ENCODE assay signal across 17 cellular contexts in the genomic region with DNA sequence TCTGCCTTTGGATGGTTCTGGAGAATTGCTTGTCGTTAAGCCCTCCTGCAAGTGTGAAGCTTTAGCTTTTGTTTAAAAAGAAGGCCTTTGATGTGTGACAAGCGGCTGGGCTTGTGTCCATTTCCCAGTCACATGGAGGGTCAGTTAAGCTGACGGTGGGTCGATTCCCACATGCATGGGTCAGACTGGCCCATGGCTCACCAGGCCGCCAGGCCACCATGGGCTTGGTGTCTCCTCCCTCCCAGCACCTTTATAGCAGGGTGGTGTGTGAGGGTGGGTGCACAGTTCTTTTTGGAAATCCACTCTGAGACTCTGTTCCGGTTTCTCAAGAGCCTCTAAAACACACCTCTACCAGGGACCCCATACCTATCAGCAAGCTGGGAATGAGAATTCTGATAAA.
"Had no signal": no experiment of that assay in that cellular context is flagged by ENCODE, and none has a peak within 500 bp of the region (broad histone marks: within the 10 kb centered on the region; RNA-seq: fewer than 3 reads in every experiment).

No MANE protein-coding gene starts in this region.

- H3K9me3 ChIP-seq: colonic mucosa, SJSA1 had no signal

- H3K27ac Mint-ChIP-seq: activated CD8-positive, alpha-beta T cell treated with anti-CD3 and anti-CD28 coated beads, Interleukin-2, amount 10 ng/mL, durations not matched to agents 7 days and 5 days; activated T-helper 2 cell treated with anti-CD3 and anti-CD28 coated beads, Interferon-gamma antibody, Interleukin-2, Interleukin-4, amounts not matched to agents 10 μg/mL and 5 μg/mL and 100 μg/mL, durations not matched to agents 14 hours and 24 hours and 36 hours; stimulated activated naive CD8-positive, alpha-beta T cell treated with anti-CD3 and anti-CD28 coated beads, Interleukin-15, Interleukin-2, amounts not matched to agents 100 ng/mL and 50 ng/mL, for 24 hours; WTC11 had no signal

- H3K4me3 Mint-ChIP-seq: activated CD8-positive, alpha-beta T cell treated with anti-CD3 and anti-CD28 coated beads, Interleukin-2, amount 10 ng/mL, durations not matched to agents 7 days and 5 days; nephron; stimulated activated naive CD8-positive, alpha-beta T cell treated with anti-CD3 and anti-CD28 coated beads, Interleukin-15, Interleukin-2, amounts not matched to agents 100 ng/mL and 50 ng/mL, for 24 hours; WTC11 had no signal

- ATAC-seq: activated CD8-positive, alpha-beta T cell treated with anti-CD3 and anti-CD28 coated beads, Interleukin-2, amount 10 ng/mL, durations not matched to agents 7 days and 5 days; activated naive CD4-positive, alpha-beta T cell treated with anti-CD3 and anti-CD28 coated beads, Interleukin-2, amount 50 U/mL, for 72 hours; foreskin keratinocyte; WTC11 had no signal

- H3K27ac ChIP-seq: colonic mucosa, foreskin keratinocyte, SJSA1 had no signal

- H3K27me3 Mint-ChIP-seq: stimulated activated naive CD8-positive, alpha-beta T cell treated with anti-CD3 and anti-CD28 coated beads, Interleukin-15, Interleukin-2, amounts not matched to agents 100 ng/mL and 50 ng/mL, for 24 hours had no signal

- H3K9me3 Mint-ChIP-seq: activated naive CD4-positive, alpha-beta T cell treated with anti-CD3 and anti-CD28 coated beads, Interleukin-2, amount 50 U/mL, for 72 hours; activated T-helper 2 cell treated with anti-CD3 and anti-CD28 coated beads, Interferon-gamma antibody, Interleukin-2, Interleukin-4, amounts not matched to agents 10 μg/mL and 5 μg/mL and 100 μg/mL, durations not matched to agents 14 hours and 24 hours and 36 hours; nephron; stimulated activated naive CD8-positive, alpha-beta T cell treated with anti-CD3 and anti-CD28 coated beads, Interleukin-15, Interleukin-2, amounts not matched to agents 100 ng/mL and 50 ng/mL, for 24 hours; WTC11 had no signal

- H3K36me3 ChIP-seq: colonic mucosa, SJSA1 had no signal

- H3K27me3 ChIP-seq: colonic mucosa, foreskin keratinocyte, SJSA1 had no signal

- H3K36me3 Mint-ChIP-seq: activated naive CD4-positive, alpha-beta T cell treated with anti-CD3 and anti-CD28 coated beads, Interleukin-2, amount 50 U/mL, for 72 hours; WTC11 had no signal

- H3K4me1 ChIP-seq: colonic mucosa, foreskin keratinocyte, SJSA1 had no signal

- H3K4me3 ChIP-seq: colonic mucosa, SJSA1 had no signal

- DNase-seq: activated CD4-positive, alpha-beta T cell treated with anti-CD3 and anti-CD28 coated beads for 48 hours; activated CD8-positive, alpha-beta T cell treated with anti-CD3 and anti-CD28 coated beads, Interleukin-2, amount 10 ng/mL, durations not matched to agents 7 days and 5 days; activated T-cell treated with anti-CD3 and anti-CD28 coated beads for 4 hours; central memory CD4-positive, alpha-beta T cell; colonic mucosa; effector CD4-positive, alpha-beta T cell; foreskin keratinocyte; mesenchymal stem cell; stimulated activated CD4-positive, alpha-beta T cell treated with anti-CD3 and anti-CD28 coated beads, Interleukin-15, amount 100 ng/mL, for 24 hours; stimulated activated CD4-positive, alpha-beta T cell treated with anti-CD3 and anti-CD28 coated beads, Interleukin-4, amount 100 ng/mL, for 24 hours; T-helper 2 cell had no signal
